ENCODE assay signal across 12 cellular contexts in genomic region chr15:80436511-80437307, GRCh38. TPM values are rescaled to one million over a fixed set of nuclear protein-coding genes. Genes with fewer than 3 reads are reported as not detected.
A peak's percentile ranks its signal among the peaks of the same experiment; 100 is the strongest.
DNase-seq lines count a peak whose midpoint lies in the region; ATAC-seq and TF ChIP-seq lines count a peak whose summit lies in the region.
"Had no signal": no experiment of that assay in that cellular context is flagged by ENCODE, and none has a peak within 500 bp of the region (broad histone marks: within the 10 kb centered on the region; RNA-seq: fewer than 3 reads in every experiment).

No MANE protein-coding gene starts in this region.

- H3K36me3 Mint-ChIP-seq in activated naive CD8-positive, alpha-beta T cell treated with anti-CD3 and anti-CD28 coated beads, Interleukin-2, amount 50 U/mL, for 24 hours (ENCODE audit: low read depth) = no peaks in the 10 kb centered on the region
- H3K36me3 Mint-ChIP-seq in activated naive CD8-positive, alpha-beta T cell treated with anti-CD3 and anti-CD28 coated beads for 36 hours = no peaks in the 10 kb centered on the region
- no peaks in the 10 kb centered on the region for H3K36me3 Mint-ChIP-seq in mesothelial cell of epicardium
- H3K36me3 Mint-ChIP-seq: CD4-positive, alpha-beta memory T cell had no signal

- H3K9ac ChIP-seq in PC-3 (ENCODE audit: low read length) = no peak overlapping the region

- peaks cover 9% of the 10 kb centered on the region for H3K4me1 Mint-ChIP-seq in activated naive CD8-positive, alpha-beta T cell treated with anti-CD3 and anti-CD28 coated beads, Interleukin-2, amount 50 U/mL, for 24 hours
- H3K4me1 Mint-ChIP-seq in activated naive CD8-positive, alpha-beta T cell treated with anti-CD3 and anti-CD28 coated beads for 36 hours = no peaks in the 10 kb centered on the region
- peaks cover 7% of the 10 kb centered on the region for H3K4me1 Mint-ChIP-seq in mesothelial cell of epicardium
- H3K4me1 Mint-ChIP-seq: CD4-positive, alpha-beta memory T cell had no signal

- CTCF ChIA-PET in PC-3 (lab: Charles Lee) = interaction anchor here (0.5 to 0.9 kb wide), 2 partner anchors 18 to 284 kb away, joined by 3 to 4 read pairs; partner anchors contain the start of gene FAH

- POLR2A ChIA-PET in PC-3 (lab: Charles Lee; ENCODE audit: unreplicated experiment) = no interaction called here

- H3K4me3 Mint-ChIP-seq in activated naive CD8-positive, alpha-beta T cell treated with anti-CD3 and anti-CD28 coated beads, Interleukin-2, amount 50 U/mL, for 24 hours = no peak overlapping the region
- H3K4me3 Mint-ChIP-seq in activated naive CD8-positive, alpha-beta T cell treated with anti-CD3 and anti-CD28 coated beads for 36 hours = no peak overlapping the region
- H3K4me3 Mint-ChIP-seq in mesothelial cell of epicardium = no peak overlapping the region
- H3K4me3 Mint-ChIP-seq: CD4-positive, alpha-beta memory T cell; H9; stimulated activated naive CD8-positive, alpha-beta T cell treated with anti-CD3 and anti-CD28 coated beads, Interleukin-15, Interleukin-2, amounts not matched to agents 100 ng/mL and 50 ng/mL, for 24 hours had no signal

- H3K36me3 ChIP-seq in PC-3 (ENCODE audit: low read depth, low read length) (no peaks in the 10 kb centered on the region), upper lobe of right lung (no peaks in the 10 kb centered on the region)

- H3K4me1 ChIP-seq in PC-3 (ENCODE audit: insufficient read depth, low read length) (peaks cover 18% of the 10 kb centered on the region), upper lobe of right lung (no peaks in the 10 kb centered on the region)

- peak overlapping the region; percentile 57 for H2AFZ ChIP-seq in PC-3 (ENCODE audit: low read length)

- DNase-seq in activated naive CD8-positive, alpha-beta T cell treated with anti-CD3 and anti-CD28 coated beads, Interleukin-2, amount 50 U/mL, for 24 hours = peak; percentile 7
- DNase-seq in activated naive CD8-positive, alpha-beta T cell treated with anti-CD3 and anti-CD28 coated beads for 36 hours = no peak
- DNase-seq in PC-3 = peak; percentile 93
- peak; percentile 47 for DNase-seq in epithelial cell of proximal tubule (ENCODE audit: low read depth)
- DNase-seq in upper lobe of right lung = peak; percentile 26
- no peak for DNase-seq in HuH-7 (ENCODE audit: low spot score)
- no peak for DNase-seq in mesothelial cell of epicardium (ENCODE audit: low spot score in 2 of 2, unreplicated experiment in 2 of 2)
- no peak for DNase-seq in NCI-H82 (lab: John Stamatoyannopoulos, UW)
- DNase-seq: CD4-positive, alpha-beta memory T cell; H9; NCI-H2029 treated with DMSO at 0.1 percent for 48 hours had no signal

- TF ChIP-seq CTCF in PC-3 (conservative IDR thresholded peaks at IDR 0.05; ENCODE audit: low read depth, low read length) (no peak), epithelial cell of proximal tubule (conservative IDR thresholded peaks at IDR 0.05; ENCODE audit: low read depth, low read length) (no peak), upper lobe of right lung (IDR thresholded peaks at IDR 0.05) (no peak), mesothelial cell of epicardium (IDR thresholded peaks at IDR 0.05; ENCODE audit: unreplicated experiment) (no peak)

- peak; percentile 70 for ATAC-seq in activated naive CD8-positive, alpha-beta T cell treated with anti-CD3 and anti-CD28 coated beads, Interleukin-2, amount 50 U/mL, for 24 hours
- ATAC-seq in PC-3 = peak; percentile 99
- ATAC-seq in upper lobe of right lung = no peak

- no peaks in the 10 kb centered on the region for H3K9me2 ChIP-seq in PC-3 (replicated peaks; ENCODE audit: low read length)

- no peaks in the 10 kb centered on the region for H3K9me3 Mint-ChIP-seq in activated naive CD8-positive, alpha-beta T cell treated with anti-CD3 and anti-CD28 coated beads, Interleukin-2, amount 50 U/mL, for 24 hours
- no peaks in the 10 kb centered on the region for H3K9me3 Mint-ChIP-seq in activated naive CD8-positive, alpha-beta T cell treated with anti-CD3 and anti-CD28 coated beads for 36 hours
- H3K9me3 Mint-ChIP-seq in mesothelial cell of epicardium = no peaks in the 10 kb centered on the region
- H3K9me3 Mint-ChIP-seq: H9; stimulated activated naive CD8-positive, alpha-beta T cell treated with anti-CD3 and anti-CD28 coated beads, Interleukin-15, Interleukin-2, amounts not matched to agents 100 ng/mL and 50 ng/mL, for 24 hours had no signal

- H3K27ac ChIP-seq in PC-3 (ENCODE audit: low read length) = peak overlapping the region; percentile 82
- H3K27ac ChIP-seq in upper lobe of right lung = no peak overlapping the region

- no TSS peak for BruUV-seq in PC-3 (replicated peaks; lab: Mats Ljungman, UMichigan)

- H3K9me3 ChIP-seq in PC-3 (ENCODE audit: low read length) (no peaks in the 10 kb centered on the region), upper lobe of right lung (no peaks in the 10 kb centered on the region)

- H3K79me2 ChIP-seq in PC-3 (ENCODE audit: low read length) = no peaks in the 10 kb centered on the region

- intact Hi-C loops in PC-3 (cut with micrococcal nuclease) = loop anchor here (1.0 kb wide), 1 partner anchor 12 kb away; no protein-coding TSS in a partner anchor
- intact Hi-C loops in upper lobe of right lung (cut with DNase I) = no loop called here

- no peaks in the 10 kb centered on the region for H3F3A ChIP-seq in PC-3 (ENCODE audit: low read length, unreplicated experiment)

- H3K4me3 ChIP-seq in PC-3 (ENCODE audit: low read length) (no peak overlapping the region), epithelial cell of proximal tubule (ENCODE audit: low read depth, low read length) (no peak overlapping the region), upper lobe of right lung (no peak overlapping the region)

- no peaks in the 10 kb centered on the region for H3K27me3 ChIP-seq in PC-3 (ENCODE audit: low read length)
- no peaks in the 10 kb centered on the region for H3K27me3 ChIP-seq in upper lobe of right lung

- H3K27me3 Mint-ChIP-seq in activated naive CD8-positive, alpha-beta T cell treated with anti-CD3 and anti-CD28 coated beads, Interleukin-2, amount 50 U/mL, for 24 hours = peaks cover 10% of the 10 kb centered on the region
- peaks cover 11% of the 10 kb centered on the region for H3K27me3 Mint-ChIP-seq in activated naive CD8-positive, alpha-beta T cell treated with anti-CD3 and anti-CD28 coated beads for 36 hours
- H3K27me3 Mint-ChIP-seq in mesothelial cell of epicardium (ENCODE audit: low read depth) = no peaks in the 10 kb centered on the region

- H3K27ac Mint-ChIP-seq in activated naive CD8-positive, alpha-beta T cell treated with anti-CD3 and anti-CD28 coated beads, Interleukin-2, amount 50 U/mL, for 24 hours = no peak overlapping the region
- no peak overlapping the region for H3K27ac Mint-ChIP-seq in activated naive CD8-positive, alpha-beta T cell treated with anti-CD3 and anti-CD28 coated beads for 36 hours
- no peak overlapping the region for H3K27ac Mint-ChIP-seq in mesothelial cell of epicardium
- H3K27ac Mint-ChIP-seq: CD4-positive, alpha-beta memory T cell; stimulated activated naive CD8-positive, alpha-beta T cell treated with anti-CD3 and anti-CD28 coated beads, Interleukin-15, Interleukin-2, amounts not matched to agents 100 ng/mL and 50 ng/mL, for 24 hours had no signal

- peak overlapping the region; percentile 69 for H3K4me2 ChIP-seq in PC-3 (ENCODE audit: low read length)

- no peaks in the 10 kb centered on the region for H4K20me1 ChIP-seq in PC-3 (ENCODE audit: low read length)

RNA-seq across cellular contexts. Expression of gene ARNT2, which starts 32.5 kb away (rescaled TPM):
- total RNA-seq in activated naive CD8-positive, alpha-beta T cell treated with anti-CD3 and anti-CD28 coated beads for 36 hours = not detected
- 0.11 and 0.35 TPM in 2 replicates for total RNA-seq in PC-3 (2014; rRNA removed)
- total RNA-seq in epithelial cell of proximal tubule = 9.1 and 11.1 TPM in 2 replicates
- 12.9 TPM for total RNA-seq in upper lobe of right lung
- total RNA-seq in mesothelial cell of epicardium = 20.2 to 21.4 TPM (median 20.2 TPM) in 3 replicates
- total RNA-seq: CD4-positive, alpha-beta memory T cell had no signal

Comparison
In these comparisons a context has a peak if more than half of its experiments do, and no peak if none do; other contexts are left out.
1. DNase-seq: peak in activated naive CD8-positive, alpha-beta T cell treated with anti-CD3 and anti-CD28 coated beads, Interleukin-2, amount 50 U/mL, for 24 hours (single experiment), PC-3 (single experiment), epithelial cell of proximal tubule (single experiment) and upper lobe of right lung (single experiment); none in activated naive CD8-positive, alpha-beta T cell treated with anti-CD3 and anti-CD28 coated beads for 36 hours (single experiment), HuH-7 (single experiment), mesothelial cell of epicardium (0 of 2) and NCI-H82 (single experiment).